Comparison of ENCODE assay signal across 2 cellular contexts in genomic region chr5:150503386-150503785, GRCh38.
A peak's percentile ranks its signal among the peaks of the same experiment; 100 is the strongest.
TF ChIP-seq lines count a peak whose summit lies in the region.

No MANE protein-coding gene starts in this region.

TF ChIP-seq in HEK293, 187 proteins besides CTCF, POLR2A, EP300 and RAD21 (continued from another document):
- TF ChIP-seq ZFHX2 (tag by site-specific recombination; conservative IDR thresholded peaks at IDR 0.05): peak; percentile 86
- TF ChIP-seq ZNF596 (tag by site-specific recombination; IDR thresholded peaks at IDR 0.05): no peak

TF ChIP-seq in liver, 16 proteins besides CTCF, POLR2A, EP300 and RAD21 (continued from another document):
- TF ChIP-seq HNF4A (conservative IDR thresholded peaks at IDR 0.05) (no peak), HNF4G (IDR thresholded peaks at IDR 0.05) (no peak), MAX (IDR thresholded peaks at IDR 0.05) (no peak), TAF1 (conservative IDR thresholded peaks at IDR 0.05) (no peak), NR2F2 (IDR thresholded peaks at IDR 0.05) (no peak), FOXA1 (IDR thresholded peaks at IDR 0.05) (no peak), YY1 (IDR thresholded peaks at IDR 0.05) (no peak), EGR1 (IDR thresholded peaks at IDR 0.05; ENCODE audit: low read depth in 2 of 2) (no peak), FOXA2 (IDR thresholded peaks at IDR 0.05) (no peak), RXRA (IDR thresholded peaks at IDR 0.05) (no peak), SP1 (IDR thresholded peaks at IDR 0.05) (no peak)
- TF ChIP-seq, protein P1, sequence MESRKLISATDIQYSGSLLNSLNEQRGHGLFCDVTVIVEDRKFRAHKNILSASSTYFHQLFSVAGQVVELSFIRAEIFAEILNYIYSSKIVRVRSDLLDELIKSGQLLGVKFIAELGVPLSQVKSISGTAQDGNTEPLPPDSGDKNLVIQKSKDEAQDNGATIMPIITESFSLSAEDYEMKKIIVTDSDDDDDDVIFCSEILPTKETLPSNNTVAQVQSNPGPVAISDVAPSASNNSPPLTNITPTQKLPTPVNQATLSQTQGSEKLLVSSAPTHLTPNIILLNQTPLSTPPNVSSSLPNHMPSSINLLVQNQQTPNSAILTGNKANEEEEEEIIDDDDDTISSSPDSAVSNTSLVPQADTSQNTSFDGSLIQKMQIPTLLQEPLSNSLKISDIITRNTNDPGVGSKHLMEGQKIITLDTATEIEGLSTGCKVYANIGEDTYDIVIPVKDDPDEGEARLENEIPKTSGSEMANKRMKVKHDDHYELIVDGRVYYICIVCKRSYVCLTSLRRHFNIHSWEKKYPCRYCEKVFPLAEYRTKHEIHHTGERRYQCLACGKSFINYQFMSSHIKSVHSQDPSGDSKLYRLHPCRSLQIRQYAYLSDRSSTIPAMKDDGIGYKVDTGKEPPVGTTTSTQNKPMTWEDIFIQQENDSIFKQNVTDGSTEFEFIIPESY (IDR thresholded peaks at IDR 0.05): no peak
